Comparison of ENCODE assay signal across 7 cellular contexts in genomic region chr12:75484450-75484849, GRCh38. TPM values are rescaled to one million over a fixed set of nuclear protein-coding genes. Genes with fewer than 3 reads are reported as not detected.
DNase-seq lines count a peak whose midpoint lies in the region; ATAC-seq and TF ChIP-seq lines count a peak whose summit lies in the region.
"Not testable (repeated sequence)": the region's sequence is repeated elsewhere in the genome, so short reads cannot be mapped to it uniquely, and the experiment has no call there.

No MANE protein-coding gene starts in this region.

- peaks cover 38% of the 10 kb centered on the region for H3K79me2 ChIP-seq in DND-41 (ENCODE audit: insufficient read depth, low read length)
- H3K79me2 ChIP-seq in mesendoderm (ENCODE audit: control insufficient read depth, insufficient read depth, low read length) = not testable (repeated sequence)
- H3K79me2 ChIP-seq in smooth muscle cell (ENCODE audit: low read depth) = peaks cover 62% of the 10 kb centered on the region

- not testable (repeated sequence) for H2BK120ac ChIP-seq in mesendoderm (ENCODE audit: low read depth, low read length)

- not testable (repeated sequence) for H3K4ac ChIP-seq in mesendoderm (ENCODE audit: low read depth, low read length)

- not testable (repeated sequence) for H3K27me3 Mint-ChIP-seq in WTC11 (ENCODE audit: low read depth); activated naive CD4-positive, alpha-beta T cell treated with anti-CD3 and anti-CD28 coated beads, Interleukin-2, amount 50 U/mL, for 24 hours

- H3K4me2 ChIP-seq in DND-41 (ENCODE audit: insufficient read depth, low read length) = peak overlapping the region; percentile 69
- not testable (repeated sequence) for H3K4me2 ChIP-seq in mesendoderm (ENCODE audit: low read length)
- peak overlapping the region; percentile 88 for H3K4me2 ChIP-seq in smooth muscle cell

- H3K4me3 ChIP-seq in DND-41 (ENCODE audit: low read depth in 1 of 2, low read length in 2 of 2); mesendoderm (ENCODE audit: low read length): not testable (repeated sequence)
- peak overlapping the region; percentile 9 for H3K4me3 ChIP-seq in NB4 (ENCODE audit: low read depth, low read length)
- H3K4me3 ChIP-seq in coronary artery = peak overlapping the region; percentile 67
- peak overlapping the region; percentile 15 for H3K4me3 ChIP-seq in smooth muscle cell

- not testable (repeated sequence) for H2AFZ ChIP-seq in DND-41 (ENCODE audit: low read depth, low read length); smooth muscle cell (ENCODE audit: low read depth)

- H3K23ac ChIP-seq in mesendoderm (ENCODE audit: low read length) = not testable (repeated sequence)

- H3K9me3 Mint-ChIP-seq in WTC11; activated naive CD4-positive, alpha-beta T cell treated with anti-CD3 and anti-CD28 coated beads, Interleukin-2, amount 50 U/mL, for 24 hours: not testable (repeated sequence)

- not testable (repeated sequence) for H3K36me3 Mint-ChIP-seq in WTC11; activated naive CD4-positive, alpha-beta T cell treated with anti-CD3 and anti-CD28 coated beads, Interleukin-2, amount 50 U/mL, for 24 hours

- not testable (repeated sequence) for H4K5ac ChIP-seq in mesendoderm (ENCODE audit: low read length)

- TF ChIP-seq CTCF in DND-41 (IDR thresholded peaks at IDR 0.05; ENCODE audit: borderline replicate concordance, extremely low read depth, low read length, poor library complexity, severe bottlenecking); NB4 (IDR thresholded peaks at IDR 0.05; ENCODE audit: low read depth, low read length); WTC11 (IDR thresholded peaks at IDR 0.05); coronary artery (IDR thresholded peaks at IDR 0.05); smooth muscle cell (IDR thresholded peaks at IDR 0.05; ENCODE audit: borderline replicate concordance, insufficient read depth, poor library complexity, severe bottlenecking): not testable (repeated sequence)

- H2BK5ac ChIP-seq in mesendoderm (ENCODE audit: low read length) = not testable (repeated sequence)

- H2AK5ac ChIP-seq in mesendoderm (ENCODE audit: low read length) = not testable (repeated sequence)

- WGBS in mesendoderm (ENCODE audit: extremely low coverage, insufficient coverage, low lambda C conversion rate) = no CpG with 5 or more reads among the region's 2 CpGs
- WGBS in smooth muscle cell (ENCODE audit: low lambda C conversion rate) = 83% methylated on average over 2 of the region's 2 CpGs

- H4K8ac ChIP-seq in mesendoderm (ENCODE audit: low read depth, low read length) = peak overlapping the region; percentile 86

- H3K27ac Mint-ChIP-seq in WTC11 = peak overlapping the region; percentile 80
- H3K27ac Mint-ChIP-seq in activated naive CD4-positive, alpha-beta T cell treated with anti-CD3 and anti-CD28 coated beads, Interleukin-2, amount 50 U/mL, for 24 hours = peak overlapping the region; percentile 38

- peaks cover 37% of the 10 kb centered on the region for H3K4me1 Mint-ChIP-seq in WTC11
- H3K4me1 Mint-ChIP-seq in activated naive CD4-positive, alpha-beta T cell treated with anti-CD3 and anti-CD28 coated beads, Interleukin-2, amount 50 U/mL, for 24 hours = peaks cover 80% of the 10 kb centered on the region

- H3K79me1 ChIP-seq in mesendoderm (ENCODE audit: low read length) = not testable (repeated sequence)

- not testable (repeated sequence) for H2BK15ac ChIP-seq in mesendoderm (replicated peaks; ENCODE audit: low read depth)

- not testable (repeated sequence) for H3F3A ChIP-seq in smooth muscle cell (ENCODE audit: low read depth)

- H3K4me1 ChIP-seq in DND-41 (ENCODE audit: insufficient read depth, low read length) (peaks cover 57% of the 10 kb centered on the region), smooth muscle cell (ENCODE audit: low read depth) (peaks cover 29% of the 10 kb centered on the region)
- H3K4me1 ChIP-seq in mesendoderm (ENCODE audit: control insufficient read depth, low read depth, low read length) = not testable (repeated sequence)

- not testable (repeated sequence) for H3K18ac ChIP-seq in mesendoderm (ENCODE audit: low read length)

- not testable (repeated sequence) for H3K27me3 ChIP-seq in DND-41 (ENCODE audit: insufficient read depth, low read length, poor library complexity); mesendoderm (ENCODE audit: insufficient read depth, low read length, poor library complexity); smooth muscle cell (ENCODE audit: low read depth)

- not testable (repeated sequence) for H3K4me3 Mint-ChIP-seq in WTC11
- H3K4me3 Mint-ChIP-seq in activated naive CD4-positive, alpha-beta T cell treated with anti-CD3 and anti-CD28 coated beads, Interleukin-2, amount 50 U/mL, for 24 hours = peak overlapping the region; percentile 43

- not testable (repeated sequence) for TF ChIP-seq POLR2A in NB4 (IDR thresholded peaks at IDR 0.05; ENCODE audit: extremely low read depth, insufficient read length)

- POLR2A ChIA-PET in WTC11 (lab: Charles Lee) = not testable (repeated sequence)

- H3K9me3 ChIP-seq in DND-41 (ENCODE audit: insufficient read depth, low read length, severe bottlenecking); smooth muscle cell (replicated peaks; ENCODE audit: low read depth): not testable (repeated sequence)

- not testable (repeated sequence) for H3K36me3 ChIP-seq in DND-41 (ENCODE audit: insufficient read depth, low read length); mesendoderm (ENCODE audit: control insufficient read depth, insufficient read depth, low read length); smooth muscle cell (ENCODE audit: low read depth)

- DNase-seq in DND-41; NB4 (ENCODE audit: low read depth); WTC11 (ENCODE audit: low spot score); coronary artery (ENCODE audit: low spot score); smooth muscle cell (lab: John Stamatoyannopoulos, UW; ENCODE audit: unreplicated experiment): not testable (repeated sequence)
- peak; percentile 78 for DNase-seq in mesendoderm

- CTCF ChIA-PET in WTC11 (lab: Charles Lee) = interaction anchor here (0.6 to 4.8 kb wide), 11 partner anchors 10 to 709 kb away, joined by 3 to 40 read pairs (median 4); partner anchors contain the start of genes CAPS2, GLIPR1L1, GLIPR1L2 and KRR1

- H3K9ac ChIP-seq in DND-41 (ENCODE audit: low read depth, low read length) = peak overlapping the region; percentile 6; the same call in 1 of the 2 replicates
- H3K9ac ChIP-seq in mesendoderm (ENCODE audit: low read length); smooth muscle cell (ENCODE audit: low read depth): not testable (repeated sequence)

- ATAC-seq in DND-41 (ENCODE audit: insufficient read depth, low read depth); WTC11: not testable (repeated sequence)

- peak overlapping the region; percentile 62 for H3K56ac ChIP-seq in mesendoderm (ENCODE audit: low read length)

- not testable (repeated sequence) for H4K20me1 ChIP-seq in DND-41 (ENCODE audit: insufficient read depth, low read length)
- H4K20me1 ChIP-seq in smooth muscle cell (ENCODE audit: low read depth) = peaks cover 13% of the 10 kb centered on the region

- H3K27ac ChIP-seq in DND-41 (ENCODE audit: low read length) (peak overlapping the region; percentile 45; the same call in 1 of the 2 replicates), coronary artery (peak overlapping the region in 1 of 2 donors; percentile 66), mesendoderm (ENCODE audit: low read depth, low read length) (peak overlapping the region; percentile 85), smooth muscle cell (ENCODE audit: low read depth) (peak overlapping the region; percentile 92)

RNA-seq across cellular contexts. Expression of gene GLIPR1, which starts 3.9 kb away (rescaled TPM):
- total RNA-seq in WTC11 (2021) = 0.28 to 0.48 TPM in 2 of 3 replicates, not detected in the other
- 11.0 TPM for polyA plus RNA-seq in mesendoderm (2013, experiment 1 of 2)
- polyA plus RNA-seq in mesendoderm (2013, experiment 2 of 2) = 11.9 TPM
- total RNA-seq in smooth muscle cell = 199 and 231 TPM in 2 replicates
- polyA plus RNA-seq in smooth muscle cell = 158 and 200 TPM in 2 replicates

RNA-seq across cellular contexts. Expression of gene KRR1, which starts 27.0 kb away (rescaled TPM):
- 54.4 to 59.6 TPM (median 54.8 TPM) in 3 replicates for total RNA-seq in WTC11 (2021)
- polyA plus RNA-seq in mesendoderm (2013, experiment 1 of 2) = 126 TPM
- polyA plus RNA-seq in mesendoderm (2013, experiment 2 of 2) = 130 TPM
- total RNA-seq in smooth muscle cell = 44.1 and 48.9 TPM in 2 replicates
- polyA plus RNA-seq in smooth muscle cell = 26.2 and 45.0 TPM in 2 replicates

Comparison
In these comparisons a context has a peak if more than half of its experiments do, and no peak if none do; other contexts are left out.
1. RNA of gene GLIPR1, which starts 3.9 kb away (total RNA-seq): 199 to 231 TPM in smooth muscle cell; 0.28 to 0.48 TPM in WTC11; every median in the first group is over 100 times any median in the second.